ENCODE assay signal across 21 cellular contexts in genomic region chr6:145898376-145898775, GRCh38.
DNase-seq lines count a peak whose midpoint lies in the region; ATAC-seq, FAIRE-seq and TF ChIP-seq lines count a peak whose summit lies in the region.
"Had no signal": no experiment of that assay in that cellular context is flagged by ENCODE, and none has a peak within 500 bp of the region (broad histone marks: within the 10 kb centered on the region; RNA-seq: fewer than 3 reads in every experiment).

No MANE protein-coding gene starts in this region.

- TF ChIP-seq EP300 in HepG2 (IDR thresholded peaks at IDR 0.05; ENCODE audit: low read depth in 2 of 2, low read length in 2 of 2) (no peak), HepG2 (CRISPR knock-in tag; IDR thresholded peaks at IDR 0.05; ENCODE audit: borderline replicate concordance) (no peak)

- no peaks in the 10 kb centered on the region for H3K27me3 ChIP-seq in HepG2 (ENCODE audit: control insufficient read depth in 1 of 2, insufficient read depth in 2 of 2, low read length in 2 of 2)
- H3K27me3 ChIP-seq: suprapubic skin had no signal

- H4K20me1 ChIP-seq in HepG2 (ENCODE audit: insufficient read depth, low read length), result no peaks in the 10 kb centered on the region

- POLR2A ChIA-PET in HepG2 (lab: Yijun Ruan, JAX), result no interaction called here

- no peak overlapping the region for H3K4me3 ChIP-seq in HepG2 (replicated peaks in 1 of 3; ENCODE audit: insufficient read depth in 1 of 3, low read depth in 2 of 3, low read length in 3 of 3)
- H3K4me3 ChIP-seq: lung, suprapubic skin had no signal

- H3K9ac ChIP-seq in HepG2 (ENCODE audit: insufficient read depth, low read depth, low read length), result no peak overlapping the region

- peak; percentile 9 for DNase-seq in NCI-H1105 treated with DMSO at 0.1 percent for 48 hours (lab: John Stamatoyannopoulos, UW)
- DNase-seq in NCI-H1105 (lab: John Stamatoyannopoulos, UW), result no peak
- DNase-seq in M059J (ENCODE audit: low read depth), result peak; percentile 86
- DNase-seq in RPMI7951 (ENCODE audit: low read depth), result peak; percentile 51
- peak; percentile 52 for DNase-seq in iris pigment epithelial cell (ENCODE audit: low read depth)
- DNase-seq in HepG2 (ENCODE audit: low spot score), result no peak
- DNase-seq in AG20443 (ENCODE audit: low spot score), result no peak
- DNase-seq: 8988T; activated CD4-positive, alpha-beta T cell treated with anti-CD3 and anti-CD28 coated beads, Interleukin-2, amount 10 ng/mL, durations not matched to agents 24 days and 14 days; activated naive CD8-positive, alpha-beta T cell treated with anti-CD3 and anti-CD28 coated beads, Interleukin-2, amount 50 U/mL, for 24 hours; activated T-cell treated with anti-CD3 and anti-CD28 coated beads, Interleukin-2, amount 50 U/mL, for 1 hour; central memory CD4-positive, alpha-beta T cell; effector memory CD4-positive, alpha-beta T cell; NCI-H345; stimulated activated CD4-positive, alpha-beta T cell treated with anti-CD3 and anti-CD28 coated beads, Interleukin-1b, Interleukin-23, amount 100 ng/mL, for 48 hours had no signal

- H3K36me3 ChIP-seq in HepG2 (replicated peaks in 1 of 2; ENCODE audit: control insufficient read depth in 1 of 2, insufficient read depth in 2 of 2, low read length in 2 of 2), result peaks cover 1 to 15% of the 10 kb centered on the region in 2 experiments; a peak in 3 of 5 replicates

- BruUV-seq in HepG2 (replicated peaks; lab: Mats Ljungman, UMichigan), result no TSS peak

- in situ Hi-C loops in HepG2 (cut with HindIII; ENCODE audit: extremely low pct_ligation_motif_present, low pct_unique_long_range_greater_than_20kb), result no loop called here

- H3K4me1 ChIP-seq in HepG2 (ENCODE audit: insufficient read depth, low read length), result peaks cover under 1% of the 10 kb centered on the region
- H3K4me1 ChIP-seq: suprapubic skin had no signal

- H3K4me2 ChIP-seq in HepG2 (ENCODE audit: low read depth, low read length), result no peak overlapping the region

- CTCF ChIA-PET in HepG2 (lab: Yijun Ruan, JAX; ENCODE audit: low intra/inter-chr PET ratio, low total read pairs), result no interaction called here

- no peaks in the 10 kb centered on the region for H3K79me2 ChIP-seq in HepG2 (ENCODE audit: insufficient read depth, low read length)

- no peak for FAIRE-seq in HepG2 (lab: Jason Lieb, UNC)
- FAIRE-seq: GM12892, RCC 7860 had no signal

- no peak for TF ChIP-seq CTCF in HepG2 (CRISPR knock-in tag; IDR thresholded peaks at IDR 0.05)

- no peak for ATAC-seq in HG03460 (IDR thresholded peaks at IDR 0.05; ENCODE audit: unreplicated experiment)
- ATAC-seq in HepG2, result no peak
- ATAC-seq: activated naive CD8-positive, alpha-beta T cell treated with anti-CD3 and anti-CD28 coated beads, Interleukin-2, amount 50 U/mL, for 24 hours; natural killer cell treated with Interleukin-12 subunit alpha and Interleukin-12 subunit beta and Interleukin-15 and Interleukin-18, amount 100 ng/mL, for 72 hours had no signal

- TF ChIP-seq RAD21 in HepG2 (CRISPR knock-in tag; IDR thresholded peaks at IDR 0.05), result no peak

- 62% methylated on average over 2 of the region's 2 CpGs for WGBS in HepG2 (ENCODE audit: low lambda C conversion rate)

- intact Hi-C loops in HepG2 (cut with micrococcal nuclease; ENCODE audit: unreplicated experiment), result no loop called here

- no peak overlapping the region for H3K27ac ChIP-seq in HepG2 (ENCODE audit: extremely low read length, insufficient read depth, low read length)
- H3K27ac ChIP-seq: suprapubic skin had no signal

- no peak overlapping the region for H2AFZ ChIP-seq in HepG2 (ENCODE audit: low read length)

- peaks cover 16% of the 10 kb centered on the region for H3K9me3 ChIP-seq in HepG2 (ENCODE audit: low read length)

- no peak for TF ChIP-seq POLR2A in HepG2 (IDR thresholded peaks at IDR 0.05; ENCODE audit: insufficient read depth in 1 of 2, low read depth in 2 of 2, low read length in 2 of 2)

TF ChIP-seq in HepG2, 621 proteins besides CTCF, POLR2A, EP300 and RAD21:
- TF ChIP-seq NFIC (IDR thresholded peaks at IDR 0.05; ENCODE audit: low read length), result no peak
- no peak for TF ChIP-seq HHEX (CRISPR knock-in tag; IDR thresholded peaks at IDR 0.05)
- TF ChIP-seq ISL2 (CRISPR knock-in tag; IDR thresholded peaks at IDR 0.05), result no peak
- no peak for TF ChIP-seq CBX5 (CRISPR knock-in tag; IDR thresholded peaks at IDR 0.05; ENCODE audit: borderline replicate concordance)
- no peak for TF ChIP-seq MEIS1 (CRISPR knock-in tag; IDR thresholded peaks at IDR 0.05; ENCODE audit: borderline replicate concordance)
- TF ChIP-seq ZBTB34 (CRISPR knock-in tag; IDR thresholded peaks at IDR 0.05), result no peak
TF ChIP-seq in HepG2: peak in this region for 0.

Comparison
In these comparisons a context has a peak if more than half of its experiments do, and no peak if none do; other contexts are left out.
1. DNase-seq: peak in NCI-H1105 treated with DMSO at 0.1 percent for 48 hours (single experiment), M059J (single experiment), RPMI7951 (single experiment) and iris pigment epithelial cell (single experiment); none in NCI-H1105 (single experiment), HepG2 (single experiment) and AG20443 (single experiment).